Comparison of ENCODE assay signal across 24 cellular contexts in the genomic region with DNA sequence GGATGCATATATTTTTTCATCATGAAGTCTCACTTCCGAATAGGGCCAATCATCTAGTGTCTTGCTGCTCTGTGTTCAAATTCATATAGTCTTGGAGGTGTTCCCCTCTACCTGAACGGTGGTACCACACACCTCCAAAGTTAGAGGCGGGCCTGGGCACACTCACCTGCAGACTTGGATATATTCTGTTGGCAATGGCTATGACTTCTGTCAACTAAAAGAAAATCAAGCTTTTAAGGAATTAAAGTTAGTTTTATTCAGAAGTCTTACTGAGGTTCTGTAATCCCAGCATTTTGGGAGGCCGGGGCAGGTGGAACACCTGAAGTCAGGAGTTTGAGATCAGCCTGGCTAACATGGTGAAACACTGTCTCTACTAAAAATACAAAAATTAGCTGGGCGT. TPM values are rescaled to one million over a fixed set of nuclear protein-coding genes. Genes with fewer than 3 reads are reported as not detected.
A peak's percentile ranks its signal among the peaks of the same experiment; 100 is the strongest.
DNase-seq lines count a peak whose midpoint lies in the region; ATAC-seq and TF ChIP-seq lines count a peak whose summit lies in the region.
"Had no signal": no experiment of that assay in that cellular context is flagged by ENCODE, and none has a peak within 500 bp of the region (broad histone marks: within the 10 kb centered on the region; RNA-seq: fewer than 3 reads in every experiment).

No MANE protein-coding gene starts in this region.

- no peaks in the 10 kb centered on the region for H3K4me1 ChIP-seq in uterus

- TF ChIP-seq CTCF in uterus (IDR thresholded peaks at IDR 0.05), result no peak

- peak; percentile 19 for DNase-seq in activated CD8-positive, alpha-beta memory T cell treated with anti-CD3 and anti-CD28 coated beads for 24 hours
- no peak for DNase-seq in activated CD8-positive, alpha-beta memory T cell treated with anti-CD3 and anti-CD28 coated beads, Interleukin-2, amount 50 U/mL, for 48 hours
- DNase-seq in ureter (ENCODE audit: low spot score) (peak; percentile 7), uterus (no peak)
- no peak for DNase-seq in activated naive CD4-positive, alpha-beta T cell treated with Interleukin-2 at 50 U/mL for 16 hours
- DNase-seq: ACHN; Calu3; CD8-positive, alpha-beta memory T cell; DMS153; KG1; NCI-H1092; NCI-H1436; NCI-H187 treated with DMSO at 0.1 percent for 48 hours; NCI-H2107; NCI-H510A; NCI-H748 treated with DMSO at 0.1 percent for 48 hours had no signal

- no peak for TF ChIP-seq POLR2A in uterus (IDR thresholded peaks at IDR 0.05)

- H3K4me3 ChIP-seq in uterus, result no peak overlapping the region

- intact Hi-C loops in uterus (cut with DNase I; ENCODE audit: low total_unique reads), result no loop called here

- H3K9me3 ChIP-seq in uterus, result no peaks in the 10 kb centered on the region

- H3K27ac ChIP-seq in angular gyrus (ENCODE audit: low read depth, low read length), result peak overlapping the region; percentile 81
- H3K27ac ChIP-seq in layer of hippocampus (ENCODE audit: low read depth, low read length), result peak overlapping the region; percentile 96
- no peak overlapping the region for H3K27ac ChIP-seq in uterus
- H3K27ac ChIP-seq: 22Rv1, C4-2B had no signal

- no peaks in the 10 kb centered on the region for H3K36me3 ChIP-seq in uterus

- no peak for ATAC-seq in HG03342 (IDR thresholded peaks at IDR 0.05; ENCODE audit: unreplicated experiment)
- ATAC-seq: Panc1, SK-N-SH treated with all-trans-retinoic acid at 6 μM for 48 hours had no signal

- H3K27me3 ChIP-seq in layer of hippocampus (ENCODE audit: control insufficient read depth, insufficient read depth, low read length), result no peaks in the 10 kb centered on the region
- H3K27me3 ChIP-seq in uterus, result no peaks in the 10 kb centered on the region

RNA-seq across cellular contexts. Expression of gene NIPAL4, which starts 2.6 kb away (rescaled TPM):
- total RNA-seq in ureter, result 49.8 TPM
- under 1 TPM in 2 of 4 donors, not detected in 2; 0.14 to 0.43 TPM for total RNA-seq in uterus
- total RNA-seq: HT1080 had no signal

Comparison
In these comparisons a context has a peak if more than half of its experiments do, and no peak if none do; other contexts are left out.
1. DNase-seq: peak in activated CD8-positive, alpha-beta memory T cell treated with anti-CD3 and anti-CD28 coated beads for 24 hours (single experiment) and ureter (single experiment); none in activated CD8-positive, alpha-beta memory T cell treated with anti-CD3 and anti-CD28 coated beads, Interleukin-2, amount 50 U/mL, for 48 hours (single experiment), uterus (0 of 2) and activated naive CD4-positive, alpha-beta T cell treated with Interleukin-2 at 50 U/mL for 16 hours (single experiment).
2. H3K27ac ChIP-seq: peak in angular gyrus (single experiment) and layer of hippocampus (single experiment); none in uterus (0 of 2).
3. RNA of gene NIPAL4, which starts 2.6 kb away (total RNA-seq): 49.8 TPM in ureter (single experiment); 0.14 to 0.43 TPM in uterus; every median in the first group is over 10 times any median in the second.